27 cellular contexts compared by ENCODE assay signal in the genomic region with DNA sequence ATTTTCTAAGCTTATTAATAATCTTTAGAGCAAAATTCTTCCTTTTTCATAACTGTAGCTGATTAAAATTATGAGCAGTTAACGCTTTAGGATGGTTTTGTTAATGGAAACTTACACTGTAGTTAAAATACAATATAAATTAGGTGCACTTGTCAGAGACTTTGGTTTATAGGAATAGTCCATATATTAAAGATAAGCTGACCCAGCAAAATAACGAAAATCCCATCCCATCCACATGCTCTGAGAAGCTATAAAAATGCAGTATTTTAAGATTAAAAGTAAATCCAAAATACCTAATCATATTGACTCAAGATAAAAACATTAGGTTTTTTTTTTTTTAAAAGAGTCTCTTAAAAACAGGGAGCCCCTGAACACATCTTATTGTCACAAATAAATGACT.
"Had no signal": no experiment of that assay in that cellular context is flagged by ENCODE, and none has a peak within 500 bp of the region (broad histone marks: within the 10 kb centered on the region; RNA-seq: fewer than 3 reads in every experiment).

No MANE protein-coding gene starts in this region.

- H3K9me3 Mint-ChIP-seq: naive thymus-derived CD8-positive, alpha-beta T cell; nephron progenitor cell; stimulated activated effector memory CD8-positive, alpha-beta T cell treated with anti-CD3 and anti-CD28 coated beads, Interleukin-12 subunit alpha, Interleukin-12 subunit beta, amount 100 ng/mL, for 72 hours; type B pancreatic cell had no signal

- H3K4me1 ChIP-seq: esophagus muscularis mucosa, foreskin keratinocyte, gastroesophageal sphincter, heart left ventricle, left lung, right atrium auricular region, sigmoid colon, testis, tibial artery had no signal

- FAIRE-seq: endothelial cell of umbilical vein, islet of Langerhans had no signal

- ATAC-seq: foreskin keratinocyte; gastroesophageal sphincter; heart left ventricle; left cardiac atrium; left lung; naive thymus-derived CD8-positive, alpha-beta T cell; stimulated activated effector memory CD8-positive, alpha-beta T cell treated with anti-CD3 and anti-CD28 coated beads, Interleukin-12 subunit alpha, Interleukin-12 subunit beta, amount 100 ng/mL, for 72 hours had no signal

- H3K4me2 ChIP-seq: hepatocyte had no signal

- DNase-seq: dermis blood vessel endothelial cell; effector memory CD4-positive, alpha-beta T cell; foreskin keratinocyte; heart left ventricle; left cardiac atrium; left lung; mesenchymal stem cell; naive thymus-derived CD8-positive, alpha-beta T cell; nephron progenitor cell; nucleus accumbens; sigmoid colon; stimulated activated CD4-positive, alpha-beta T cell treated with anti-CD3 and anti-CD28 coated beads, Interleukin-2, amount 100 ng/mL, for 24 hours; stimulated activated CD4-positive, alpha-beta T cell treated with anti-CD3 and anti-CD28 coated beads, Interleukin-4, amount 100 ng/mL, for 24 hours; stimulated activated naive CD4-positive, alpha-beta T cell treated with Interleukin-2 at 50 U/mL for 16 hours; stomach; testis; tibial artery had no signal

- H3K27ac Mint-ChIP-seq: nephron progenitor cell; stimulated activated effector memory CD8-positive, alpha-beta T cell treated with anti-CD3 and anti-CD28 coated beads, Interleukin-12 subunit alpha, Interleukin-12 subunit beta, amount 100 ng/mL, for 72 hours; type B pancreatic cell had no signal

- H3K79me2 ChIP-seq: hepatocyte had no signal

- H3K4me1 Mint-ChIP-seq: nephron progenitor cell; stimulated activated effector memory CD8-positive, alpha-beta T cell treated with anti-CD3 and anti-CD28 coated beads, Interleukin-12 subunit alpha, Interleukin-12 subunit beta, amount 100 ng/mL, for 72 hours had no signal

- H2AFZ ChIP-seq: hepatocyte had no signal

- H3K9me3 ChIP-seq: esophagus muscularis mucosa, gastroesophageal sphincter, heart left ventricle, left lung, prostate gland, right atrium auricular region, sigmoid colon, stomach, testis, tibial artery had no signal

- H3K4me3 ChIP-seq: coronary artery, esophagus muscularis mucosa, gastroesophageal sphincter, heart left ventricle, hepatocyte, left lung, prostate gland, right atrium auricular region, sigmoid colon, stomach, testis, tibial artery had no signal

- H3K36me3 ChIP-seq: prostate gland had no signal

- H3K27me3 ChIP-seq: esophagus muscularis mucosa, foreskin keratinocyte, gastroesophageal sphincter, heart left ventricle, hepatocyte, left lung, right atrium auricular region, sigmoid colon, stomach, testis, tibial artery had no signal

- H3K4me3 Mint-ChIP-seq: naive thymus-derived CD8-positive, alpha-beta T cell; nephron progenitor cell; stimulated activated effector memory CD8-positive, alpha-beta T cell treated with anti-CD3 and anti-CD28 coated beads, Interleukin-12 subunit alpha, Interleukin-12 subunit beta, amount 100 ng/mL, for 72 hours; type B pancreatic cell had no signal

- H3K27ac ChIP-seq: coronary artery, esophagus muscularis mucosa, foreskin keratinocyte, gastroesophageal sphincter, heart left ventricle, hepatocyte, left lung, prostate gland, right atrium auricular region, sigmoid colon, stomach, testis, tibial artery had no signal

- H3K27me3 Mint-ChIP-seq: naive thymus-derived CD8-positive, alpha-beta T cell; type B pancreatic cell had no signal
